Comparison of ENCODE assay signal across 12 cellular contexts in genomic region chr3:23877324-23877980, GRCh38. TPM values are rescaled to one million over a fixed set of nuclear protein-coding genes. Genes with fewer than 3 reads are reported as not detected.
DNase-seq lines count a peak whose midpoint lies in the region; ATAC-seq, FAIRE-seq and TF ChIP-seq lines count a peak whose summit lies in the region.
"Had no signal": no experiment of that assay in that cellular context is flagged by ENCODE, and none has a peak within 500 bp of the region (broad histone marks: within the 10 kb centered on the region; RNA-seq: fewer than 3 reads in every experiment).

No MANE protein-coding gene starts in this region.

- H3K9me3 Mint-ChIP-seq in stimulated activated naive CD8-positive, alpha-beta T cell treated with anti-CD3 and anti-CD28 coated beads, Interleukin-15, amount 100 ng/mL, for 72 hours, result no peaks in the 10 kb centered on the region
- H3K9me3 Mint-ChIP-seq: activated T-helper 1 cell treated with anti-CD3 and anti-CD28 coated beads, Interleukin-12 subunit alpha, Interleukin-12 subunit beta, Interleukin-2, Interleukin-4 antibody, amounts not matched to agents 30 ng/mL and 10 ng/mL and 1 ng/mL, durations not matched to agents 14 hours and 24 hours and 36 hours; naive thymus-derived CD8-positive, alpha-beta T cell had no signal

- H3K27ac ChIP-seq in heart left ventricle, result no peak overlapping the region
- H3K27ac ChIP-seq: SJCRH30 had no signal

- DNase-seq in heart left ventricle (peak in 1 of 5 donors; percentile 58), cardiac septum (ENCODE audit: low spot score) (no peak), T1000 (lab: John Stamatoyannopoulos, UW) (peak; percentile 62), left cardiac atrium (peak; percentile 62), urothelium cell line (ENCODE audit: low spot score) (peak; percentile 29)
- DNase-seq in stimulated activated naive CD8-positive, alpha-beta T cell treated with anti-CD3 and anti-CD28 coated beads, Interleukin-15, amount 100 ng/mL, for 72 hours, result no peak
- DNase-seq: naive thymus-derived CD8-positive, alpha-beta T cell; NCI-H1092 treated with DMSO at 0.1 percent for 48 hours; SJCRH30 had no signal

- WGBS in heart left ventricle, 4 donors, result 39 to 44% (median 41%) methylated on average over 5 of the region's 5 CpGs

- H3K27me3 ChIP-seq in heart left ventricle, result no peaks in the 10 kb centered on the region
- H3K27me3 ChIP-seq: SJCRH30 had no signal

- no peaks in the 10 kb centered on the region for H3K27me3 Mint-ChIP-seq in stimulated activated naive CD8-positive, alpha-beta T cell treated with anti-CD3 and anti-CD28 coated beads, Interleukin-15, amount 100 ng/mL, for 72 hours
- H3K27me3 Mint-ChIP-seq: naive thymus-derived CD8-positive, alpha-beta T cell had no signal

- TF ChIP-seq CTCF in heart left ventricle (IDR thresholded peaks at IDR 0.05), result no peak

- ATAC-seq in heart left ventricle (peak in 3 of 4 donors; percentile 61 to 70 (median 67)), left cardiac atrium (peak; percentile 43 to 67), GM18858 (IDR thresholded peaks at IDR 0.05; ENCODE audit: unreplicated experiment) (no peak), GM21529 (IDR thresholded peaks at IDR 0.05; ENCODE audit: unreplicated experiment) (no peak)
- no peak for ATAC-seq in stimulated activated naive CD8-positive, alpha-beta T cell treated with anti-CD3 and anti-CD28 coated beads, Interleukin-15, amount 100 ng/mL, for 72 hours
- ATAC-seq: naive thymus-derived CD8-positive, alpha-beta T cell had no signal

- H3K27ac Mint-ChIP-seq in stimulated activated naive CD8-positive, alpha-beta T cell treated with anti-CD3 and anti-CD28 coated beads, Interleukin-15, amount 100 ng/mL, for 72 hours, result peak overlapping the region in 1 of 2 donors; percentile 15
- H3K27ac Mint-ChIP-seq: activated T-helper 1 cell treated with anti-CD3 and anti-CD28 coated beads, Interleukin-12 subunit alpha, Interleukin-12 subunit beta, Interleukin-2, Interleukin-4 antibody, amounts not matched to agents 30 ng/mL and 10 ng/mL and 1 ng/mL, durations not matched to agents 14 hours and 24 hours and 36 hours had no signal

- no peak for FAIRE-seq in urothelium cell line (lab: Jason Lieb, UNC)

- no peak for TF ChIP-seq POLR2A in heart left ventricle (IDR thresholded peaks at IDR 0.05)

- peaks cover 0 to 57% (median 41%) of the 10 kb centered on the region in 12 donors for H3K4me1 ChIP-seq in heart left ventricle
- H3K4me1 ChIP-seq: SJCRH30 had no signal

- H3K36me3 ChIP-seq in heart left ventricle, result peaks cover 0 to 15% (median 0%) of the 10 kb centered on the region in 9 donors

- intact Hi-C loops in heart left ventricle (cut with DNase I) (no loop called here), cardiac septum (cut with DNase I) (no loop called here), left cardiac atrium (cut with DNase I) (no loop called here)

- no peak overlapping the region for H3K4me3 ChIP-seq in heart left ventricle
- H3K4me3 ChIP-seq: SJCRH30 had no signal

- H3K4me1 Mint-ChIP-seq in stimulated activated naive CD8-positive, alpha-beta T cell treated with anti-CD3 and anti-CD28 coated beads, Interleukin-15, amount 100 ng/mL, for 72 hours, result peaks cover 32% of the 10 kb centered on the region

- H3K4me3 Mint-ChIP-seq in stimulated activated naive CD8-positive, alpha-beta T cell treated with anti-CD3 and anti-CD28 coated beads, Interleukin-15, amount 100 ng/mL, for 72 hours, result no peak overlapping the region
- H3K4me3 Mint-ChIP-seq: activated T-helper 1 cell treated with anti-CD3 and anti-CD28 coated beads, Interleukin-12 subunit alpha, Interleukin-12 subunit beta, Interleukin-2, Interleukin-4 antibody, amounts not matched to agents 30 ng/mL and 10 ng/mL and 1 ng/mL, durations not matched to agents 14 hours and 24 hours and 36 hours; naive thymus-derived CD8-positive, alpha-beta T cell had no signal

- H3K9me3 ChIP-seq in heart left ventricle, result no peaks in the 10 kb centered on the region
- H3K9me3 ChIP-seq: SJCRH30 had no signal

RNA-seq across cellular contexts. Expression of gene NKIRAS1, which starts 39.3 kb away (rescaled TPM):
- total RNA-seq in heart left ventricle (10 to 100 TPM; 15.2 to 23.2 (median 18.8) TPM), cardiac septum (17.2 TPM), left cardiac atrium (10 to 100 TPM; 12.9 to 15.4 TPM)
- polyA plus RNA-seq in heart left ventricle, result 10 to 100 TPM; 13.3 to 17.8 TPM

RNA-seq across cellular contexts. Expression of gene RPL15, which starts 39.5 kb away (rescaled TPM):
- 1,000 to 10,000 TPM in 4 of 9 donors, 100 to 1,000 TPM in 5; 834 to 1,126 (median 995) TPM for total RNA-seq in heart left ventricle
- 1,000 to 10,000 TPM; 1,262 to 3,123 TPM for polyA plus RNA-seq in heart left ventricle
- total RNA-seq in cardiac septum, result 798 TPM
- 1,000 to 10,000 TPM; 1,012 to 1,091 TPM for total RNA-seq in left cardiac atrium

Comparison
In these comparisons a context has a peak if more than half of its experiments do, and no peak if none do; other contexts are left out.
1. DNase-seq: peak in T1000 (single experiment), left cardiac atrium (single experiment) and urothelium cell line (single experiment); none in cardiac septum (single experiment) and stimulated activated naive CD8-positive, alpha-beta T cell treated with anti-CD3 and anti-CD28 coated beads, Interleukin-15, amount 100 ng/mL, for 72 hours (0 of 2).
2. ATAC-seq: peak in heart left ventricle (3 of 4) and left cardiac atrium (2 of 2); none in GM18858 (single experiment), stimulated activated naive CD8-positive, alpha-beta T cell treated with anti-CD3 and anti-CD28 coated beads, Interleukin-15, amount 100 ng/mL, for 72 hours (single experiment) and GM21529 (single experiment).